Comparison of ENCODE assay signal across 20 cellular contexts in genomic region chr18:78896111-78896510, GRCh38.
DNase-seq lines count a peak whose midpoint lies in the region; ATAC-seq, FAIRE-seq and TF ChIP-seq lines count a peak whose summit lies in the region.
"Had no signal": no experiment of that assay in that cellular context is flagged by ENCODE, and none has a peak within 500 bp of the region (broad histone marks: within the 10 kb centered on the region; RNA-seq: fewer than 3 reads in every experiment).

No MANE protein-coding gene starts in this region.

- H2AK5ac ChIP-seq in H1 (ENCODE audit: low read depth, low read length) = no peak overlapping the region

- H2BK20ac ChIP-seq in H1 (ENCODE audit: low read length) = no peak overlapping the region

- intact Hi-C loops in spleen (cut with DNase I; ENCODE audit: low total_unique reads) = no loop called here

- DNase-seq in ecto neural progenitor cell (ENCODE audit: low spot score) = peak; percentile 19
- DNase-seq in H1 (ENCODE audit: low read depth in 1 of 2, low spot score in 2 of 2) = no peak
- DNase-seq in islet precursor cell = peak; percentile 50
- peak; percentile 72 for DNase-seq in spleen
- DNase-seq in iPS-NIHi11 (ENCODE audit: low spot score) = no peak
- DNase-seq in stimulated activated CD4-positive, alpha-beta T cell treated with anti-CD3 and anti-CD28 coated beads, Interleukin-4, amount 100 ng/mL, for 24 hours = no peak
- DNase-seq: C1 segment of cervical spinal cord; Calu3; CD4-positive, alpha-beta memory T cell; COR-L47; DMS53; DMS79 treated with DMSO at 0.1 percent for 48 hours; GF-D8; HFFc6 had no signal

- no peak overlapping the region for H4K5ac ChIP-seq in H1 (ENCODE audit: insufficient read length, low read depth, low read length)

- no peaks in the 10 kb centered on the region for H4K20me1 ChIP-seq in H1 (replicated peaks in 1 of 2; ENCODE audit: control insufficient read depth in 1 of 2, insufficient read depth in 2 of 2, low read length in 2 of 2)

- POLR2A ChIA-PET in H1 (lab: Charles Lee; ENCODE audit: partially characterized antibody) = no interaction called here

- WGBS in H1 (ENCODE audit: extremely low coverage in 1 of 2, insufficient coverage in 1 of 2, insufficient read length in 1 of 2, insufficient replicate concordance in 2 of 2, low coverage in 1 of 2, low lambda C conversion rate in 2 of 2, missing lambda C conversion rate in 1 of 2), 2 experiments = 94% methylated on average over 20 of the region's 20 CpGs; no CpG with 5 or more reads in 1 of the 2 experiments
- WGBS in spleen, 5 donors = 84 to 88% (median 88%) methylated on average over 20 of the region's 20 CpGs

- H4K8ac ChIP-seq in H1 (ENCODE audit: extremely low read depth, insufficient read depth, low read length) = peak overlapping the region; percentile 57; the same call in 1 of the 2 replicates

- H2AFZ ChIP-seq in H1 (ENCODE audit: low read length) = no peak overlapping the region
- H2AFZ ChIP-seq: GM23338 had no signal

- no peak for TF ChIP-seq EP300 in H1 (IDR thresholded peaks at IDR 0.05; ENCODE audit: borderline replicate concordance in 1 of 2, low read depth in 2 of 2, low read length in 2 of 2)

- CTCF ChIA-PET in H1 (lab: Charles Lee; ENCODE audit: partially characterized antibody) = interaction anchor here (3.1 kb wide), 2 partner anchors 12 to 20 kb away, joined by 10 to 11 read pairs; no protein-coding TSS in a partner anchor

- H3K4me2 ChIP-seq in H1 (ENCODE audit: insufficient read depth in 1 of 2, low read depth in 2 of 2, low read length in 2 of 2) = no peak overlapping the region
- H3K4me2 ChIP-seq: GM23338 had no signal

- TF ChIP-seq RAD21 in H1 (IDR thresholded peaks at IDR 0.05 in 1 of 2, conservative IDR thresholded peaks at IDR 0.05 in 1 of 2; ENCODE audit: low read depth in 2 of 2, low read length in 2 of 2) = no peak

- H3K9me3 ChIP-seq in H1 (ENCODE audit: insufficient read depth in 2 of 2, low read depth in 1 of 2, low read length in 1 of 2) (peaks cover 0 to 7% of the 10 kb centered on the region in 2 experiments; a peak in 2 of 4 replicates), spleen (peaks cover 0 to 21% (median 0%) of the 10 kb centered on the region in 8 donors)
- H3K9me3 ChIP-seq: HAP-1 had no signal

- H3K4me1 ChIP-seq in H1 (replicated peaks in 1 of 4; ENCODE audit: control insufficient read depth in 3 of 4, insufficient read depth in 4 of 4, low read length in 3 of 4) = no peaks in the 10 kb centered on the region
- H3K4me1 ChIP-seq in spleen = no peaks in the 10 kb centered on the region
- H3K4me1 ChIP-seq: HAP-1 had no signal

- H2BK5ac ChIP-seq in H1 (ENCODE audit: low read depth, low read length) = no peak overlapping the region

- no peak overlapping the region for H3K9ac ChIP-seq in H1 (replicated peaks in 1 of 4; ENCODE audit: extremely low read depth in 1 of 4, low read depth in 3 of 4, low read length in 3 of 4)

- no peak overlapping the region for H2BK15ac ChIP-seq in H1 (ENCODE audit: low read length)

- H3K4me3 ChIP-seq in H1 (ENCODE audit: extremely low read depth in 1 of 4, insufficient read depth in 2 of 4, low read depth in 3 of 4, low read length in 4 of 4) (no peak overlapping the region), spleen (no peak overlapping the region)
- H3K4me3 ChIP-seq: GM23338, HAP-1 had no signal

- no peaks in the 10 kb centered on the region for H3K79me1 ChIP-seq in H1 (ENCODE audit: low read depth, low read length)

- TF ChIP-seq POLR2A in H1 (IDR thresholded peaks at IDR 0.05; ENCODE audit: control extremely low read depth in 1 of 2, low read depth in 2 of 2, low read length in 2 of 2) (no peak), spleen (IDR thresholded peaks at IDR 0.05) (no peak)

- H3K14ac ChIP-seq in H1 (ENCODE audit: insufficient read length) = no peak overlapping the region

- TF ChIP-seq CTCF in H1 (IDR thresholded peaks at IDR 0.05; ENCODE audit: control extremely low read depth in 1 of 3, insufficient read depth in 1 of 3, low read depth in 1 of 3, low read length in 3 of 3) (no peak), spleen (IDR thresholded peaks at IDR 0.05 in 8 of 11, conservative IDR thresholded peaks at IDR 0.05 in 3 of 11) (no peak)

- no peak for ATAC-seq in HG02938 (IDR thresholded peaks at IDR 0.05; ENCODE audit: unreplicated experiment)
- ATAC-seq: GM23338 had no signal

- H3K4ac ChIP-seq in H1 (replicated peaks; ENCODE audit: insufficient read length, low read depth, low read length) = no peak overlapping the region

- no peak overlapping the region for H3K18ac ChIP-seq in H1 (ENCODE audit: extremely low read depth, low read length)

- FAIRE-seq in H1 (lab: Jason Lieb, UNC) = no peak
- FAIRE-seq: GM12891, GM18507, H54 had no signal

- no peak overlapping the region for H2BK120ac ChIP-seq in H1 (replicated peaks; ENCODE audit: low read depth, low read length)

- H3K56ac ChIP-seq in H1 (replicated peaks; ENCODE audit: insufficient read length, low read depth, low read length) = no peak overlapping the region

- H3K23me2 ChIP-seq in H1 (ENCODE audit: low read depth, low read length) = no peaks in the 10 kb centered on the region

- no peak overlapping the region for H4K91ac ChIP-seq in H1 (replicated peaks; ENCODE audit: insufficient read length, low read length)

- H3K27ac ChIP-seq in H1 (ENCODE audit: low read depth, low read length) = no peak overlapping the region
- H3K27ac ChIP-seq in spleen = no peak overlapping the region

- H3K27me3 ChIP-seq in H1 (replicated peaks in 1 of 4; ENCODE audit: control insufficient read depth in 3 of 4, extremely low read depth in 1 of 4, insufficient read depth in 3 of 4, low read length in 3 of 4) (no peaks in the 10 kb centered on the region), spleen (replicated peaks in 1 of 7) (no peaks in the 10 kb centered on the region)

- H3K23ac ChIP-seq in H1 (ENCODE audit: insufficient read length) = no peak overlapping the region

- H3K36me3 ChIP-seq in H1 (ENCODE audit: control insufficient read depth in 2 of 4, insufficient read depth in 4 of 4, low read length in 3 of 4) = no peaks in the 10 kb centered on the region
- H3K36me3 ChIP-seq in spleen = no peaks in the 10 kb centered on the region
- H3K36me3 ChIP-seq: HAP-1 had no signal

- no peak overlapping the region for H2BK12ac ChIP-seq in H1 (ENCODE audit: low read depth, low read length)

- H3K79me2 ChIP-seq in H1 (ENCODE audit: control insufficient read depth in 1 of 2, insufficient read depth in 2 of 2, low read length in 2 of 2) = no peaks in the 10 kb centered on the region

TF ChIP-seq in H1, 55 proteins besides CTCF, POLR2A, EP300 and RAD21:
- TF ChIP-seq GABPA (IDR thresholded peaks at IDR 0.05; ENCODE audit: borderline replicate concordance, insufficient read depth, low read length) = no peak
- TF ChIP-seq ASH2L (IDR thresholded peaks at IDR 0.05; ENCODE audit: low read length) = no peak
- no peak for TF ChIP-seq SP4 (IDR thresholded peaks at IDR 0.05; ENCODE audit: low read length)
- TF ChIP-seq JUND (IDR thresholded peaks at IDR 0.05; ENCODE audit: low read length) = no peak
- no peak for TF ChIP-seq TEAD4 (IDR thresholded peaks at IDR 0.05; ENCODE audit: low read depth, low read length)
- TF ChIP-seq CBX8 (IDR thresholded peaks at IDR 0.05; ENCODE audit: borderline replicate concordance, low read depth, low read length) = no peak
- TF ChIP-seq RNF2 (IDR thresholded peaks at IDR 0.05; ENCODE audit: borderline replicate concordance, low read depth, low read length, missing control alignments, poor library complexity, severe bottlenecking) = no peak
- no peak for TF ChIP-seq TAF1 (IDR thresholded peaks at IDR 0.05; ENCODE audit: low read depth, low read length)
- no peak for TF ChIP-seq SIN3A (conservative IDR thresholded peaks at IDR 0.05 in 1 of 2, IDR thresholded peaks at IDR 0.05 in 1 of 2; ENCODE audit: low read depth in 1 of 2, low read length in 2 of 2)
- no peak for TF ChIP-seq BACH1 (IDR thresholded peaks at IDR 0.05; ENCODE audit: low read length)
- TF ChIP-seq POU5F1 (IDR thresholded peaks at IDR 0.05; ENCODE audit: low read depth, low read length) = no peak
- no peak for TF ChIP-seq CEBPB (IDR thresholded peaks at IDR 0.05; ENCODE audit: low read depth, low read length)
- TF ChIP-seq CREB1 (IDR thresholded peaks at IDR 0.05) = no peak
- TF ChIP-seq KDM4A (IDR thresholded peaks at IDR 0.05; ENCODE audit: low read depth, low read length, severe bottlenecking) = no peak
- no peak for TF ChIP-seq SP1 (IDR thresholded peaks at IDR 0.05; ENCODE audit: low read depth, low read length)

Comparison
In these comparisons a context has a peak if more than half of its experiments do, and no peak if none do; other contexts are left out.
1. DNase-seq: peak in ecto neural progenitor cell (single experiment), islet precursor cell (single experiment) and spleen (single experiment); none in H1 (0 of 2), iPS-NIHi11 (single experiment) and stimulated activated CD4-positive, alpha-beta T cell treated with anti-CD3 and anti-CD28 coated beads, Interleukin-4, amount 100 ng/mL, for 24 hours (single experiment).